In the genomic region with DNA sequence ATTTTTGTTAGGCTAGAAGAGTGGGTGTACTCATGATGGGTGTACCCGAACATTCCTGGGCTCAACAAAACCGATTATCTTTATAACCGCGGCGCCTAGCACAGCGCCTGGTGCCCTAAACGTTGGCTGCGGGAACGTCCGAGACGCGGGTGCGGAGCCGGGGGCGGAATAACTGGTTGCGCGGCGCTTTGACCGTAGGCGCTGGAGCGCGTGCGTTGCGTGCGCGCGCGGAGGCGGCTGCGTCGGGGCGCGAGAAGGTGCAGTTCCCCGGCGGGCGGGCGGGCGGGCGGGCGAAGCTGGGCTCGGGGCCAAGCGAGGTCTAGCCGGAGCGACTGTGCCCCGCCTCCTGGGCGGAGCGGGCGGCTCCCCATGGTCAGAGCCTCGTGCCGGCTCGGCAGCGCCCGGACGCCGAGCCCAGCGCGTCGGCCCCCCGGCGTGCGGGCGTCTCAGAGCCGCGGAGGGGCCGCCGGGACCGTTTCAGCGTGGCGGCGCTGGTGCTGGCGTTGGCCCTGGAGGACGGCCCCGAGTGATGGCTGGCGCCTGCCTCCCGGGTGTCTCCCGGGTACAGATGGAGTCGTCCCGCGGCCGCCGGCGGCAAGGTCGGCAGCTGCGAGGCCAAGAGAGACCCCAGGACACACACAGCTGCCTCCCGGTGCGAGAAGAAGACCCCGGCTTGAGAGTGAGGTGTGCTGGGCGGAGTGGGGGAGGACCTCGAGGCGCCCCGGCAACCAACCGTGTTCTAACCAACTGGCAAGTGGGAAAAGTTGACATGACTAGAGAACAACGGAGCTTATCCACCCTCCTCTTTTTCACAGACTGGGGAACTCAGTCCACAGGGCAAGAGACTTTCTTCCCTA, we compare ENCODE assay signal across 8 cellular contexts. TPM values are rescaled to one million over a fixed set of nuclear protein-coding genes. Genes with fewer than 3 reads are reported as not detected.
DNase-seq lines count a peak whose midpoint lies in the region; ATAC-seq and TF ChIP-seq lines count a peak whose summit lies in the region.

A gene (plus strand): TSS at position 373 of the 857 bp plus-strand sequence. CDS start 14,429 bp downstream, outside the sequence.

- TF ChIP-seq CTCF in BJ (IDR thresholded peaks at IDR 0.05; ENCODE audit: insufficient read depth, low read depth, low read length) (no peak), choroid plexus epithelial cell (conservative IDR thresholded peaks at IDR 0.05; ENCODE audit: low read depth, low read length) (no peak)

- H3K4me3 ChIP-seq in BJ (ENCODE audit: low read depth, low read length) (peak within 1 kb of the TSS; percentile 39), choroid plexus epithelial cell (ENCODE audit: low read depth, low read length) (peak within 1 kb of the TSS; percentile 52)

- peak; percentile 0 for DNase-seq in BJ (ENCODE audit: low read depth)
- DNase-seq in HT-29 (ENCODE audit: low spot score), result peak; percentile 47
- peak; percentile 16 for DNase-seq in OCI-M2 (lab: John Stamatoyannopoulos, UW; ENCODE audit: unreplicated experiment)
- DNase-seq in choroid plexus epithelial cell (ENCODE audit: low read depth), result peak; percentile 45
- peak; percentile 54 to 71 for DNase-seq in left colon
- peak in 2 of 3 donors; percentile 2 to 18 for DNase-seq in stimulated activated CD4-positive, alpha-beta T cell treated with anti-CD3 and anti-CD28 coated beads, TNF-alpha, amount 100 ng/mL, for 48 hours (ENCODE audit: low read depth in 3 of 3)
- DNase-seq in GF-D8 (lab: John Stamatoyannopoulos, UW), result no peak

- intact Hi-C loops in left colon (cut with DNase I, micrococcal nuclease), result no loop called here

- H3K27me3 ChIP-seq in BJ (ENCODE audit: control insufficient read depth, insufficient read depth, low read length), result no peaks in the 10 kb centered on the region

- CTCF ChIA-PET in BJ (lab: Yijun Ruan, JAX), result no interaction called here

- ATAC-seq in GM19035 (IDR thresholded peaks at IDR 0.05; ENCODE audit: unreplicated experiment) (peak; percentile 71), left colon (peak; percentile 97)

- no peaks in the 10 kb centered on the region for H3K36me3 ChIP-seq in BJ (ENCODE audit: control insufficient read depth, insufficient read depth, low read length)

- POLR2A ChIA-PET in BJ (lab: Charles Lee), result no interaction called here

RNA-seq across cellular contexts. Expression of the gene that starts here (rescaled TPM):
- polyA plus RNA-seq in BJ (2011; rRNA removed), result 0.13 and 0.43 TPM in 2 replicates
- 0.43 TPM in 1 of 2 replicates, not detected in the other for polyA minus RNA-seq in BJ (2011; rRNA and poly(A)+ RNA removed)
- total RNA-seq in HT-29 (2014; rRNA removed; shearing (Covaris generic)), result 0.51 TPM in 1 of 2 replicates, not detected in the other
- total RNA-seq in left colon, result not detected

Comparison
In these comparisons a context has a peak if more than half of its experiments do, and no peak if none do; other contexts are left out.
1. Peak in DNase-seq and H3K4me3 ChIP-seq in BJ; RNA of the gene not detected or under 1 TPM.
2. Peak in DNase-seq in HT-29; RNA of the gene not detected or under 1 TPM.
3. Peak in DNase-seq and ATAC-seq in left colon; RNA of the gene not detected or under 1 TPM.